ENCODE assay signal across 17 cellular contexts in genomic region chr15:89117790-89118189, GRCh38. TPM values are rescaled to one million over a fixed set of nuclear protein-coding genes. Genes with fewer than 3 reads are reported as not detected.
DNase-seq lines count a peak whose midpoint lies in the region; ATAC-seq and TF ChIP-seq lines count a peak whose summit lies in the region.
"Had no signal": no experiment of that assay in that cellular context is flagged by ENCODE, and none has a peak within 500 bp of the region (broad histone marks: within the 10 kb centered on the region; RNA-seq: fewer than 3 reads in every experiment).

No MANE protein-coding gene starts in this region.

- no peak for TF ChIP-seq CTCF in Calu3 (IDR thresholded peaks at IDR 0.05; ENCODE audit: unreplicated experiment)
- TF ChIP-seq CTCF in VCaP (conservative IDR thresholded peaks at IDR 0.05), result no peak
- TF ChIP-seq CTCF in left ventricle myocardium inferior (IDR thresholded peaks at IDR 0.05; ENCODE audit: borderline replicate concordance), result no peak
- no peak for TF ChIP-seq CTCF in prostate gland (IDR thresholded peaks at IDR 0.05)

- peak overlapping the region; percentile 97 for H3K27ac ChIP-seq in VCaP
- H3K27ac ChIP-seq in left ventricle myocardium inferior (replicated peaks), result peak overlapping the region; percentile 95
- H3K27ac ChIP-seq in prostate gland, result peak overlapping the region; percentile 79 to 92
- no peak overlapping the region for H3K27ac ChIP-seq in CD8-positive, alpha-beta memory T cell (ENCODE audit: low read depth, low read length)

- no peak for DNase-seq in Calu3
- DNase-seq in left ventricle myocardium inferior, result no peak
- DNase-seq in prostate gland (ENCODE audit: low spot score), result no peak
- DNase-seq in NCI-H510A (lab: John Stamatoyannopoulos, UW), result no peak
- DNase-seq in CD8-positive, alpha-beta memory T cell, result no peak
- no peak for DNase-seq in stimulated activated CD4-positive, alpha-beta T cell treated with anti-CD3 and anti-CD28 coated beads, Interleukin-2, amount 100 ng/mL, for 24 hours
- DNase-seq: activated CD4-positive, alpha-beta T cell treated with anti-CD3 and anti-CD28 coated beads, Interleukin-2, amount 50 U/mL, for 48 hours; activated effector memory CD4-positive, alpha-beta T cell treated with Interleukin-2 at 50 U/mL for 16 hours; central memory CD4-positive, alpha-beta T cell; NCI-H1417; NCI-H510A treated with DMSO at 0.1 percent for 48 hours; posterior cingulate gyrus; T-helper 2 cell had no signal

- peak overlapping the region; percentile 59 for H3K27ac Mint-ChIP-seq in Calu3 (ENCODE audit: unreplicated experiment)
- peak overlapping the region in 4 of 8 donors; percentile 11 to 74 (median 47) for H3K27ac Mint-ChIP-seq in CD8-positive, alpha-beta memory T cell
- H3K27ac Mint-ChIP-seq: B cell had no signal

- WGBS in prostate gland, result 60% methylated on average over 3 of the region's 3 CpGs

- H3K27me3 Mint-ChIP-seq in Calu3 (ENCODE audit: unreplicated experiment), result no peaks in the 10 kb centered on the region
- H3K27me3 Mint-ChIP-seq in CD8-positive, alpha-beta memory T cell, result no peaks in the 10 kb centered on the region
- H3K27me3 Mint-ChIP-seq: B cell had no signal

- H3K4me3 ChIP-seq in left ventricle myocardium inferior, result no peak overlapping the region
- no peak overlapping the region for H3K4me3 ChIP-seq in prostate gland
- H3K4me3 ChIP-seq in CD8-positive, alpha-beta memory T cell (ENCODE audit: low read length), result no peak overlapping the region

- H3K27me3 ChIP-seq in left ventricle myocardium inferior (ENCODE audit: low read depth) (no peaks in the 10 kb centered on the region), prostate gland (replicated peaks; ENCODE audit: insufficient read depth) (no peaks in the 10 kb centered on the region)
- no peaks in the 10 kb centered on the region for H3K27me3 ChIP-seq in CD8-positive, alpha-beta memory T cell (ENCODE audit: insufficient read depth, low read length, poor library complexity, severe bottlenecking)

- peaks cover 98% of the 10 kb centered on the region for H3K4me1 Mint-ChIP-seq in Calu3 (ENCODE audit: low read depth, unreplicated experiment)
- H3K4me1 Mint-ChIP-seq in CD8-positive, alpha-beta memory T cell, result peaks cover 7 to 16% (median 10%) of the 10 kb centered on the region in 3 donors
- H3K4me1 Mint-ChIP-seq: B cell had no signal

- POLR2A ChIA-PET in CD8-positive, alpha-beta memory T cell (lab: Charles Lee), result no interaction called here

- no peak for TF ChIP-seq POLR2A in prostate gland (IDR thresholded peaks at IDR 0.05)

- peak overlapping the region; percentile 8 for H3K4me3 Mint-ChIP-seq in Calu3 (ENCODE audit: low read depth, unreplicated experiment)
- no peak overlapping the region for H3K4me3 Mint-ChIP-seq in CD8-positive, alpha-beta memory T cell
- H3K4me3 Mint-ChIP-seq: B cell had no signal

- H3K4me1 ChIP-seq in left ventricle myocardium inferior (peaks cover 99% of the 10 kb centered on the region), prostate gland (replicated peaks) (peaks cover 39% of the 10 kb centered on the region)
- H3K4me1 ChIP-seq in CD8-positive, alpha-beta memory T cell (ENCODE audit: insufficient read depth, low read length), result no peaks in the 10 kb centered on the region

- peaks cover 55% of the 10 kb centered on the region for H3K36me3 ChIP-seq in left ventricle myocardium inferior
- H3K36me3 ChIP-seq in prostate gland, result no peaks in the 10 kb centered on the region
- peaks cover 29% of the 10 kb centered on the region for H3K36me3 ChIP-seq in CD8-positive, alpha-beta memory T cell (ENCODE audit: insufficient read depth, low read length)

- BruUV-seq in Calu3 (replicated peaks; lab: Mats Ljungman, UMichigan), result no TSS peak

- CTCF ChIA-PET in Calu3 (lab: Charles Lee), result interaction anchor here (1.1 kb wide), 1 partner anchor 11 kb away, joined by 3 read pairs; no protein-coding TSS in a partner anchor
- CTCF ChIA-PET in CD8-positive, alpha-beta memory T cell (lab: Charles Lee), result interaction anchor here (1.0 kb wide), 1 partner anchor 89 kb away, joined by 3 read pairs; no protein-coding TSS in a partner anchor

- H3K9me3 Mint-ChIP-seq in Calu3 (ENCODE audit: low read depth, unreplicated experiment), result no peaks in the 10 kb centered on the region
- H3K9me3 Mint-ChIP-seq in CD8-positive, alpha-beta memory T cell, result no peaks in the 10 kb centered on the region

- no peak for ATAC-seq in HG03196 (IDR thresholded peaks at IDR 0.05; ENCODE audit: unreplicated experiment)
- ATAC-seq: esophagus mucosa had no signal

- peaks cover 87% of the 10 kb centered on the region for H3K36me3 Mint-ChIP-seq in Calu3 (ENCODE audit: insufficient read depth, unreplicated experiment)
- peaks cover 4 to 83% (median 30%) of the 10 kb centered on the region in 3 donors for H3K36me3 Mint-ChIP-seq in CD8-positive, alpha-beta memory T cell

- H3K9me3 ChIP-seq in left ventricle myocardium inferior (replicated peaks) (no peaks in the 10 kb centered on the region), prostate gland (no peaks in the 10 kb centered on the region)
- no peaks in the 10 kb centered on the region for H3K9me3 ChIP-seq in CD8-positive, alpha-beta memory T cell (ENCODE audit: low read length)

- intact Hi-C loops in Calu3 (cut with micrococcal nuclease; ENCODE audit: unreplicated experiment), result no loop called here
- intact Hi-C loops in left ventricle myocardium inferior (cut with micrococcal nuclease), result no loop called here
- intact Hi-C loops in prostate gland (cut with DNase I), result no loop called here

RNA-seq across cellular contexts. Expression of gene ABHD2, which starts 29.5 kb away (rescaled TPM):
- total RNA-seq in Calu3 (2022), result 300 and 353 TPM in 2 replicates
- total RNA-seq in left ventricle myocardium inferior, result 68.2 TPM
- 100 to 1,000 TPM; 111 to 253 TPM for total RNA-seq in prostate gland
- total RNA-seq in CD8-positive, alpha-beta memory T cell, result 10 to 100 TPM; 68.7 to 79.8 TPM
- polyA plus RNA-seq in CD8-positive, alpha-beta memory T cell, result 22.9 TPM
